ENCODE assay signal across 1 cellular context in genomic region chr3:138434875-138435772, GRCh38.
TF ChIP-seq lines count a peak whose summit lies in the region.

No MANE protein-coding gene starts in this region.

TF ChIP-seq in A549, 52 proteins besides CTCF, POLR2A, EP300 and RAD21 (continued from another document):
- TF ChIP-seq USF2 (IDR thresholded peaks at IDR 0.05), result no peak
- no peak for TF ChIP-seq E2F6 (IDR thresholded peaks at IDR 0.05; ENCODE audit: borderline replicate concordance, low read depth)
- no peak for TF ChIP-seq REST (IDR thresholded peaks at IDR 0.05)
- no peak for TF ChIP-seq MYC (IDR thresholded peaks at IDR 0.05; ENCODE audit: borderline replicate concordance, low read length)
- no peak for TF ChIP-seq POLR2AphosphoS2 (conservative IDR thresholded peaks at IDR 0.05; ENCODE audit: low read length)
